In genomic region chr1:201570886-201571624, GRCh38 we compare ENCODE assay signal across 14 cellular contexts. TPM values are rescaled to one million over a fixed set of nuclear protein-coding genes. Genes with fewer than 3 reads are reported as not detected.
DNase-seq lines count a peak whose midpoint lies in the region; ATAC-seq and TF ChIP-seq lines count a peak whose summit lies in the region.
"Had no signal": no experiment of that assay in that cellular context is flagged by ENCODE, and none has a peak within 500 bp of the region (broad histone marks: within the 10 kb centered on the region; RNA-seq: fewer than 3 reads in every experiment).

No MANE protein-coding gene starts in this region.

- DNase-seq in OCI-M1 (lab: John Stamatoyannopoulos, UW) (peak; percentile 93), Right ventricle myocardium superior (no peak), omental fat pad (ENCODE audit: low spot score) (peak; percentile 17), breast epithelium (ENCODE audit: low spot score in 2 of 2) (no peak)
- DNase-seq in stimulated activated CD4-positive, alpha-beta T cell treated with anti-CD3 and anti-CD28 coated beads, Interleukin-2, amount 100 ng/mL, for 24 hours = no peak
- no peak for DNase-seq in activated T-cell treated with anti-CD3 and anti-CD28 coated beads, Interleukin-2, amount 50 U/mL, for 4 hours
- DNase-seq: activated CD8-positive, alpha-beta T cell treated with anti-CD3 and anti-CD28 coated beads, Interleukin-2, amount 10 ng/mL, durations not matched to agents 7 days and 5 days; NCI-H187; T-helper 17 cell had no signal

- no peak overlapping the region for H3K4me3 ChIP-seq in breast epithelium

- H3K9me3 ChIP-seq in breast epithelium = no peaks in the 10 kb centered on the region

- no peaks in the 10 kb centered on the region for H3K27me3 Mint-ChIP-seq in activated T-cell treated with anti-CD3 and anti-CD28 coated beads, Interleukin-2, amount 50 U/mL, for 4 hours (ENCODE audit: low read depth)

- intact Hi-C loops in Right ventricle myocardium superior (cut with DNase I) (no loop called here), breast epithelium (cut with DNase I; ENCODE audit: low total_unique reads) (no loop called here)

- H3K4me3 Mint-ChIP-seq in activated T-cell treated with anti-CD3 and anti-CD28 coated beads, Interleukin-2, amount 50 U/mL, for 4 hours = no peak overlapping the region
- H3K4me3 Mint-ChIP-seq: activated CD8-positive, alpha-beta T cell treated with anti-CD3 and anti-CD28 coated beads, Interleukin-2, amount 10 ng/mL, durations not matched to agents 7 days and 5 days; memory B cell; T-helper 17 cell had no signal

- H3K36me3 ChIP-seq in breast epithelium = no peaks in the 10 kb centered on the region

- H3K9me3 Mint-ChIP-seq in activated T-cell treated with anti-CD3 and anti-CD28 coated beads, Interleukin-2, amount 50 U/mL, for 4 hours = no peaks in the 10 kb centered on the region
- H3K9me3 Mint-ChIP-seq: memory B cell had no signal

- TF ChIP-seq CTCF in omental fat pad (IDR thresholded peaks at IDR 0.05) (no peak), breast epithelium (IDR thresholded peaks at IDR 0.05) (no peak)

- TF ChIP-seq POLR2A in breast epithelium (IDR thresholded peaks at IDR 0.05) = no peak

- H3K4me1 ChIP-seq in breast epithelium = no peaks in the 10 kb centered on the region

- peaks cover 9% of the 10 kb centered on the region for H3K4me1 Mint-ChIP-seq in activated T-cell treated with anti-CD3 and anti-CD28 coated beads, Interleukin-2, amount 50 U/mL, for 4 hours (ENCODE audit: low read depth)
- H3K4me1 Mint-ChIP-seq: memory B cell had no signal

- H3K27ac ChIP-seq in breast epithelium = no peak overlapping the region
- H3K27ac ChIP-seq: C4-2B, epithelial cell of prostate had no signal

- no peaks in the 10 kb centered on the region for H3K36me3 Mint-ChIP-seq in activated T-cell treated with anti-CD3 and anti-CD28 coated beads, Interleukin-2, amount 50 U/mL, for 4 hours (ENCODE audit: insufficient read depth)
- H3K36me3 Mint-ChIP-seq: memory B cell had no signal

- no peaks in the 10 kb centered on the region for H3K27me3 ChIP-seq in breast epithelium

- peak; percentile 56 for ATAC-seq in HG02885 (IDR thresholded peaks at IDR 0.05; ENCODE audit: poor library complexity, unreplicated experiment)
- peak; percentile 34 for ATAC-seq in Right ventricle myocardium superior (ENCODE audit: poor library complexity)
- ATAC-seq in omental fat pad (ENCODE audit: low FRiP score) = no peak
- ATAC-seq in GM18520 (IDR thresholded peaks at IDR 0.05; ENCODE audit: unreplicated experiment) = no peak
- no peak for ATAC-seq in activated T-cell treated with anti-CD3 and anti-CD28 coated beads, Interleukin-2, amount 50 U/mL, for 4 hours
- ATAC-seq: activated CD8-positive, alpha-beta T cell treated with anti-CD3 and anti-CD28 coated beads, Interleukin-2, amount 10 ng/mL, durations not matched to agents 7 days and 5 days; T-helper 17 cell had no signal

RNA-seq across cellular contexts. Expression of gene NAV1, which starts 32.1 kb away (rescaled TPM):
- total RNA-seq in Right ventricle myocardium superior (66.6 TPM), omental fat pad (10 to 100 TPM; 26.0 to 84.1 (median 67.6) TPM), breast epithelium (10 to 100 TPM; 11.3 to 31.5 (median 22.7) TPM)
- total RNA-seq in activated T-cell treated with anti-CD3 and anti-CD28 coated beads, Interleukin-2, amount 50 U/mL, for 4 hours = 1 to 10 TPM in 2 of 3 donors, under 1 TPM in 1; 0.81 to 1.3 (median 1.1) TPM

Comparison
In these comparisons a context has a peak if more than half of its experiments do, and no peak if none do; other contexts are left out.
1. ATAC-seq: peak in HG02885 (single experiment) and Right ventricle myocardium superior (single experiment); none in omental fat pad (single experiment), GM18520 (single experiment) and activated T-cell treated with anti-CD3 and anti-CD28 coated beads, Interleukin-2, amount 50 U/mL, for 4 hours (0 of 2).
2. DNase-seq: peak in OCI-M1 (single experiment) and omental fat pad (single experiment); none in Right ventricle myocardium superior (single experiment), breast epithelium (0 of 2), stimulated activated CD4-positive, alpha-beta T cell treated with anti-CD3 and anti-CD28 coated beads, Interleukin-2, amount 100 ng/mL, for 24 hours (0 of 2) and activated T-cell treated with anti-CD3 and anti-CD28 coated beads, Interleukin-2, amount 50 U/mL, for 4 hours (single experiment).
3. RNA of gene NAV1, which starts 32.1 kb away (total RNA-seq): 26.0 to 84.1 TPM in omental fat pad, 66.6 TPM in Right ventricle myocardium superior (single experiment) and 11.3 to 31.5 TPM in breast epithelium; 0.81 to 1.3 TPM in activated T-cell treated with anti-CD3 and anti-CD28 coated beads, Interleukin-2, amount 50 U/mL, for 4 hours; every median in the first group is over 4 times any median in the second.